In the genomic region with DNA sequence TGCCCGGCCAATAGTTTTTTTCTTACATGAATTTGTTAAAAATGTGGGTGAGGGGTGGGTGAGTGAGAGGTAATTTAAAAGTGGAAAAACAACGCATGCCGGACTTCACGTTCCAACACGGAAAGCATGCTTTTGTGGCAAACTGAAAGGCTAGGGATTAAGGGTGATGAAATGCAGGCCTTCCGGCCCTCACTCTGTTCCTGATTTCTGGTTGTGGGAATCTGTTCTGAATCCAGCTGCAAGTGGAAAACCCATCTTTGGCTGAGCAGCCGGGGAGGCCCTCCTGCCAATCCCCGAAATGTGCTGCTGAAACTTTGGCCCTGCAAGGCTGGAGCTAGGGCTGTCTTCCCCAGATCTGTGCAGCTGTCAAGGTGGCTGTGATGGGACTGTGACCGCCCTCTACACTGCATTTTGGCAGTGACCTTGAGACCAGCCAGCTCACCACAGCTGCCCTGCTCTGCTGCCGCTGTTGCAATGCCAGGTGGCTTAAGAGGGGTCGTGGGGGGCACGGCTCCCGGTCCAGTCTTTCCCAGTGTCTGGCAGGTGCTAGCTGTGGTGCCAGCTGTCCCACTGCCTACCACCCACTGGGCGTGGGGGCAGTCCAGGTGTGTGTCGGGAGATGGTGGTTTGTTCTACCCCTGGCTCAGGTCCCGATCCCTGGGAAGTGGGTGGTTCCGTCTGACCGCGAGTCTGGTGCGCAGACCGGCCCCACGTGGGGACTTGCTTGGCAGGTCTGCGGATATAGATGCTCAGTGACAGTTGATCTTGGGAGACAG, we compare ENCODE assay signal across 8 cellular contexts. TPM values are rescaled to one million over a fixed set of nuclear protein-coding genes. Genes with fewer than 3 reads are reported as not detected.
DNase-seq lines count a peak whose midpoint lies in the region; ATAC-seq and TF ChIP-seq lines count a peak whose summit lies in the region.

No MANE protein-coding gene starts in this region.

- H3K36me3 Mint-ChIP-seq in chondrocyte (ENCODE audit: low read depth), result peaks cover 1% of the 10 kb centered on the region

- ATAC-seq in right lobe of liver (peak; percentile 5 to 38 (median 9)), GM21825 (IDR thresholded peaks at IDR 0.05; ENCODE audit: unreplicated experiment) (no peak)

- H3K4me3 ChIP-seq in right lobe of liver (peak overlapping the region in 2 of 3 donors; percentile 37 to 58), thyroid gland (replicated peaks in 1 of 3) (peak overlapping the region in 1 of 3 donors; percentile 41)

- H3K4me1 Mint-ChIP-seq in chondrocyte (ENCODE audit: low read depth), result peaks cover 56% of the 10 kb centered on the region

- peak overlapping the region; percentile 86 for H3K4me3 Mint-ChIP-seq in chondrocyte (ENCODE audit: unreplicated experiment)

- no peaks in the 10 kb centered on the region for H3K27me3 ChIP-seq in right lobe of liver
- no peaks in the 10 kb centered on the region for H3K27me3 ChIP-seq in thyroid gland

- no peaks in the 10 kb centered on the region for H3K36me3 ChIP-seq in right lobe of liver
- H3K36me3 ChIP-seq in thyroid gland, result no peaks in the 10 kb centered on the region

- H3K9me3 Mint-ChIP-seq in chondrocyte (ENCODE audit: low read depth), result no peaks in the 10 kb centered on the region

- TF ChIP-seq CTCF in chondrocyte (IDR thresholded peaks at IDR 0.05), result no peak
- TF ChIP-seq CTCF in right lobe of liver (IDR thresholded peaks at IDR 0.05), result no peak
- no peak for TF ChIP-seq CTCF in thyroid gland (IDR thresholded peaks at IDR 0.05)

- peak overlapping the region; percentile 94 for H3K27ac Mint-ChIP-seq in chondrocyte (ENCODE audit: unreplicated experiment)

- intact Hi-C loops in right lobe of liver (cut with DNase I) (no loop called here), thyroid gland (cut with DNase I) (no loop called here)

- TF ChIP-seq POLR2A in right lobe of liver (IDR thresholded peaks at IDR 0.05) (no peak), thyroid gland (IDR thresholded peaks at IDR 0.05) (no peak)

- H3K4me1 ChIP-seq in right lobe of liver (peaks cover 0 to 6% (median 0%) of the 10 kb centered on the region in 4 donors), thyroid gland (peaks cover 20 to 35% of the 10 kb centered on the region in 2 donors)

- H3K27me3 Mint-ChIP-seq in chondrocyte (ENCODE audit: low read depth), result no peaks in the 10 kb centered on the region

- no peaks in the 10 kb centered on the region for H3K9me3 ChIP-seq in right lobe of liver
- no peaks in the 10 kb centered on the region for H3K9me3 ChIP-seq in thyroid gland

- H3K27ac ChIP-seq in right lobe of liver, result peak overlapping the region in 1 of 3 donors; percentile 27
- H3K27ac ChIP-seq in thyroid gland, result peak overlapping the region; percentile 7 to 62 (median 60)

- WGBS in right lobe of liver (ENCODE audit: insufficient coverage, low coverage, low lambda C conversion rate, missing lambda C conversion rate), result 87% methylated on average over 6 of the region's 23 CpGs
- 37 to 41% methylated on average over 20 to 23 of the region's 23 CpGs for WGBS in thyroid gland, 2 donors

- DNase-seq in DMS79 (lab: John Stamatoyannopoulos, UW) (peak; percentile 56), NCI-H146 treated with DMSO at 0.1 percent for 48 hours (lab: John Stamatoyannopoulos, UW; ENCODE audit: unreplicated experiment) (peak; percentile 69), chondrocyte (ENCODE audit: low spot score) (no peak), right lobe of liver (peak in 1 of 3 donors; percentile 46), thyroid gland (peak; percentile 72 to 80), UCSD-AML1 (lab: John Stamatoyannopoulos, UW; ENCODE audit: unreplicated experiment) (no peak), NCI-H2171 treated with DMSO at 0.1 percent for 48 hours (lab: John Stamatoyannopoulos, UW) (no peak)

RNA-seq across cellular contexts. Expression of a gene that starts 39.0 kb away (rescaled TPM):
- total RNA-seq in chondrocyte (9.7 to 17.8 TPM (median 9.9 TPM) in 3 replicates), right lobe of liver (under 1 TPM; 0.62 to 0.86 (median 0.67) TPM), thyroid gland (10 to 100 TPM in 2 of 4 donors, 1 to 10 TPM in 2; 7.4 to 11.4 (median 9.7) TPM)

Comparison
In these comparisons a context has a peak if more than half of its experiments do, and no peak if none do; other contexts are left out.
1. DNase-seq: peak in DMS79 (single experiment), NCI-H146 treated with DMSO at 0.1 percent for 48 hours (single experiment) and thyroid gland (2 of 2); none in chondrocyte (single experiment), UCSD-AML1 (single experiment) and NCI-H2171 treated with DMSO at 0.1 percent for 48 hours (single experiment).